ENCODE assay signal across 1 cellular context in genomic region chr19:57191141-57192063, GRCh38.
TF ChIP-seq lines count a peak whose summit lies in the region.

Gene ZNF264 (plus strand): TSS chr19:57191500. CDS start chr19:57191914, 414 bp downstream.

TF ChIP-seq in GM12878, 131 proteins besides CTCF, POLR2A, EP300 and RAD21 (continued from another document):
- TF ChIP-seq E2F8 (IDR thresholded peaks at IDR 0.05; ENCODE audit: low read depth, partially characterized antibody) (no peak), TCF3 (IDR thresholded peaks at IDR 0.05; ENCODE audit: borderline replicate concordance, insufficient read depth, low read depth, low read length) (no peak), POLR2AphosphoS5 (IDR thresholded peaks at IDR 0.05; ENCODE audit: low read length) (peak; percentile 90), SPI1 (IDR thresholded peaks at IDR 0.05; ENCODE audit: borderline replicate concordance, insufficient read depth, low read depth, low read length) (no peak; the same call in 1 of the 2 replicates), RBBP5 (conservative IDR thresholded peaks at IDR 0.05) (no peak), ASH2L (IDR thresholded peaks at IDR 0.05; ENCODE audit: borderline replicate concordance, low read depth) (no peak)
